ENCODE assay signal across 8 cellular contexts in the genomic region with DNA sequence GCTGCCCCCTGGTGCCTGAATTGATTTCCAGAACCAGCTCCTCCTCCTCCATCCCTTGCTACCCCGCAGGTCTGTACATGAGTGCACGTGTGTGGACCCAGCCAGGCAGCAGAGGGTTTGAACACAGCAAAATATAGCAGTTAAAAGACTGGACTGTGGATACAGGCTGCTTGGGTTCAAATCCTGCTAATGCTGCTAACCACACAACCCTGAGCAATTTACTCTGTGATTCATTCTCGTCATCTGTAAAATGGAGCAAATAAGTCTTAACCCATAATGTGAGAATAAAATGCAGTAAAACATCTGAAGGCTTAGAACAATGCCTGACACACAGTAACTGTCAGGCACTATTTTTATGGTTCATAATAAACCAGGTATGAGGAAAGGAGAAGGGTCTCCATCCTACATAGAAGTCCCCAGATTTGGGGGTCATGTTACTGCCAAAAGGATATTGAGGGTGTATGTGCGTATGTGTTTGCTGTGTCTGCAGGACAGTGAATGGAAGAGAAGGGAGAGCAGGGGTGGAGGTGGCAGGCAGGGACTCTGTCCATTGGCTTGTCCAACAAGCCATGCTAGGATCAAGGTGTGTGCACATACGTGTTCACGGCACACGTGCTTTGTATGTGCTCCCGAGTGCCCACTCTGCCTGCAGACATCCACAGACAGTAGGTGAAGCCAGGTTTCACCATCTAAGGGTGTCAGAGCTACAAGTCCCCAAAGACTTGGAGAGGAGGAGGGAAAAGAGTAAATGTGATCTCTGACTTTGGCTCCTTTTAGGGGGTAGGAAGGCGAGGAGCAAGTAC. TPM values are rescaled to one million over a fixed set of nuclear protein-coding genes. Genes with fewer than 3 reads are reported as not detected.
A peak's percentile ranks its signal among the peaks of the same experiment; 100 is the strongest.
DNase-seq lines count a peak whose midpoint lies in the region; ATAC-seq and TF ChIP-seq lines count a peak whose summit lies in the region.

No MANE protein-coding gene starts in this region.

- H3K9me3 Mint-ChIP-seq in osteocyte (ENCODE audit: unreplicated experiment): no peaks in the 10 kb centered on the region

- H3K9ac ChIP-seq in Loucy (ENCODE audit: low read depth, low read length, poor library complexity, severe bottlenecking): no peak overlapping the region

- peak overlapping the region; percentile 91 for H3K4me3 Mint-ChIP-seq in osteocyte (ENCODE audit: unreplicated experiment)

- peak overlapping the region; percentile 85 for H3K4me2 ChIP-seq in Loucy (ENCODE audit: low read depth, low read length, poor library complexity, severe bottlenecking)

- H3K9me3 ChIP-seq in AG04450 (ENCODE audit: control insufficient read depth, insufficient read depth, low read length): no peaks in the 10 kb centered on the region
- no peaks in the 10 kb centered on the region for H3K9me3 ChIP-seq in Loucy (ENCODE audit: insufficient read depth, low read depth, low read length)

- peaks cover 15% of the 10 kb centered on the region for H3K4me1 ChIP-seq in Loucy (ENCODE audit: insufficient read depth, low read length, poor library complexity, severe bottlenecking)

- no peaks in the 10 kb centered on the region for H3F3A ChIP-seq in Loucy (ENCODE audit: low read depth)

- H4K20me1 ChIP-seq in Loucy (ENCODE audit: insufficient read depth, low read length, poor library complexity, severe bottlenecking): no peaks in the 10 kb centered on the region

- no peak overlapping the region for H2AFZ ChIP-seq in Loucy (ENCODE audit: low read length)

- H3K4me3 ChIP-seq in AG04450 (ENCODE audit: low read depth, low read length) (peak overlapping the region; percentile 87), Loucy (ENCODE audit: low read length, poor library complexity, severe bottlenecking) (peak overlapping the region; percentile 87), coronary artery (peak overlapping the region; percentile 81)

- H3K79me2 ChIP-seq in Loucy (ENCODE audit: insufficient read depth, low read length): peaks cover 25% of the 10 kb centered on the region; the same call in 1 of the 2 replicates

- H3K36me3 ChIP-seq in Loucy (ENCODE audit: insufficient read depth, low read length): no peaks in the 10 kb centered on the region

- no peaks in the 10 kb centered on the region for H3K27me3 ChIP-seq in AG04450 (ENCODE audit: control insufficient read depth, insufficient read depth, low read length)
- no peaks in the 10 kb centered on the region for H3K27me3 ChIP-seq in Loucy (ENCODE audit: insufficient read depth, low read length, poor library complexity, severe bottlenecking)

- CTCF ChIA-PET in AG04450 (lab: Charles Lee): interaction anchor here (0.5 to 3.5 kb wide), 19 partner anchors 9 to 130 kb away, joined by 3 to 47 read pairs (median 7); a partner anchor contains a TSS

- DNase-seq in AG04450 (ENCODE audit: low read depth, low spot score) (no peak), coronary artery (ENCODE audit: low spot score) (no peak), osteocyte (ENCODE audit: extremely low spot score, unreplicated experiment) (no peak), GM19240 (ENCODE audit: insufficient read length, low spot score) (no peak), mucosa of gallbladder (ENCODE audit: low spot score) (no peak), NK-92 (lab: John Stamatoyannopoulos, UW; ENCODE audit: unreplicated experiment) (no peak)

- POLR2A ChIA-PET in AG04450 (lab: Yijun Ruan, JAX): interaction anchor here (0.6 to 10.8 kb wide), 21 partner anchors 9 to 735 kb away, joined by 3 to 258 read pairs (median 4); a partner anchor contains a TSS

- H3K27ac ChIP-seq in AG04450 (ENCODE audit: low read depth, low read length): peak overlapping the region; percentile 99
- peak overlapping the region; percentile 98 for H3K27ac ChIP-seq in coronary artery

- H3K36me3 Mint-ChIP-seq in osteocyte (ENCODE audit: unreplicated experiment): no peaks in the 10 kb centered on the region

- ATAC-seq in GM19043 (IDR thresholded peaks at IDR 0.05; ENCODE audit: low read depth, unreplicated experiment): peak; percentile 48

- H3K4me1 Mint-ChIP-seq in osteocyte (ENCODE audit: unreplicated experiment): peaks cover 39% of the 10 kb centered on the region

- H3K9me2 ChIP-seq in Loucy (replicated peaks; ENCODE audit: low read depth, low read length): no peaks in the 10 kb centered on the region

- H3K27me3 Mint-ChIP-seq in osteocyte (ENCODE audit: unreplicated experiment): no peaks in the 10 kb centered on the region

- no peak; the same call in 1 of the 2 replicates for TF ChIP-seq CTCF in AG04450 (IDR thresholded peaks at IDR 0.05; ENCODE audit: low read depth, low read length)
- peak; percentile 91; the same call in 1 of the 2 replicates for TF ChIP-seq CTCF in Loucy (conservative IDR thresholded peaks at IDR 0.05; ENCODE audit: low read length)
- TF ChIP-seq CTCF in coronary artery (IDR thresholded peaks at IDR 0.05): no peak
- no peak for TF ChIP-seq CTCF in osteocyte (IDR thresholded peaks at IDR 0.05)

- H3K27ac Mint-ChIP-seq in osteocyte (ENCODE audit: unreplicated experiment): peak overlapping the region; percentile 99

RNA-seq across cellular contexts. Expression of a gene that starts 1.5 kb away (rescaled TPM):
- 79.5 and 94.2 TPM in 2 replicates for polyA plus RNA-seq in AG04450 (2011; rRNA removed)
- 95.3 and 103 TPM in 2 replicates for polyA minus RNA-seq in AG04450 (2011; rRNA and poly(A)+ RNA removed)
- total RNA-seq in osteocyte (154 and 161 TPM in 2 replicates), mucosa of gallbladder (287 TPM)

RNA-seq across cellular contexts. Expression of a gene that starts 15.6 kb away (rescaled TPM):
- 49.9 and 95.0 TPM in 2 replicates for polyA plus RNA-seq in AG04450 (2011; rRNA removed)
- 264 and 395 TPM in 2 replicates for polyA minus RNA-seq in AG04450 (2011; rRNA and poly(A)+ RNA removed)
- total RNA-seq in osteocyte (591 and 603 TPM in 2 replicates), mucosa of gallbladder (241 TPM)

RNA-seq across cellular contexts. Expression of a gene that starts 23.8 kb away (rescaled TPM):
- polyA plus RNA-seq in AG04450 (2011; rRNA removed): 46.4 and 60.9 TPM in 2 replicates
- polyA minus RNA-seq in AG04450 (2011; rRNA and poly(A)+ RNA removed): 68.2 and 83.4 TPM in 2 replicates
- total RNA-seq in osteocyte (41.9 and 42.8 TPM in 2 replicates), mucosa of gallbladder (21.4 TPM)

RNA-seq across cellular contexts. Expression of a gene that starts 34.1 kb away (rescaled TPM):
- polyA plus RNA-seq in AG04450 (2011; rRNA removed): 8.3 and 11.9 TPM in 2 replicates
- 6.1 and 9.0 TPM in 2 replicates for polyA minus RNA-seq in AG04450 (2011; rRNA and poly(A)+ RNA removed)
- total RNA-seq in osteocyte: 12.1 and 14.5 TPM in 2 replicates
- 11.4 TPM for total RNA-seq in mucosa of gallbladder

RNA-seq across cellular contexts. Expression of a gene that starts 34.7 kb away (rescaled TPM):
- polyA plus RNA-seq in AG04450 (2011; rRNA removed): not detected in 2 replicates
- not detected in 2 replicates for polyA minus RNA-seq in AG04450 (2011; rRNA and poly(A)+ RNA removed)
- total RNA-seq in osteocyte: not detected in 2 replicates
- not detected for total RNA-seq in mucosa of gallbladder
